ENCODE assay signal across 10 cellular contexts in genomic region chr1:232868793-232869491, GRCh38.
DNase-seq lines count a peak whose midpoint lies in the region; ATAC-seq and TF ChIP-seq lines count a peak whose summit lies in the region.
"Had no signal": no experiment of that assay in that cellular context is flagged by ENCODE, and none has a peak within 500 bp of the region (broad histone marks: within the 10 kb centered on the region; RNA-seq: fewer than 3 reads in every experiment).

No MANE protein-coding gene starts in this region.

- DNase-seq in H4 (ENCODE audit: low spot score) (peak; percentile 91), NCI-H226 (peak; percentile 80), chondrocyte (ENCODE audit: low spot score) (no peak), renal cortical epithelial cell (ENCODE audit: low read depth) (peak; percentile 94), DMS114 treated with DMSO at 0.1 percent for 48 hours (lab: John Stamatoyannopoulos, UW; ENCODE audit: unreplicated experiment) (no peak)

- no peaks in the 10 kb centered on the region for H3K36me3 Mint-ChIP-seq in chondrocyte (ENCODE audit: low read depth)
- H3K36me3 Mint-ChIP-seq: brain had no signal

- ATAC-seq in GM19463 (IDR thresholded peaks at IDR 0.05; ENCODE audit: unreplicated experiment) (no peak), HG02610 (IDR thresholded peaks at IDR 0.05; ENCODE audit: unreplicated experiment) (no peak), GM19328 (IDR thresholded peaks at IDR 0.05; ENCODE audit: unreplicated experiment) (no peak)

- H3K27me3 Mint-ChIP-seq in chondrocyte (ENCODE audit: low read depth) = no peaks in the 10 kb centered on the region

- H3K4me3 Mint-ChIP-seq in chondrocyte (ENCODE audit: unreplicated experiment) = no peak overlapping the region
- H3K4me3 Mint-ChIP-seq: brain, neural crest cell had no signal

- H3K27ac Mint-ChIP-seq in chondrocyte (ENCODE audit: unreplicated experiment) = peak overlapping the region; percentile 67

- no peaks in the 10 kb centered on the region for H3K9me3 Mint-ChIP-seq in chondrocyte (ENCODE audit: low read depth)

- peaks cover 10% of the 10 kb centered on the region for H3K4me1 Mint-ChIP-seq in chondrocyte (ENCODE audit: low read depth)

- TF ChIP-seq CTCF in chondrocyte (IDR thresholded peaks at IDR 0.05) = no peak

Comparison
In these comparisons a context has a peak if more than half of its experiments do, and no peak if none do; other contexts are left out.
1. DNase-seq: peak in H4 (single experiment), NCI-H226 (single experiment) and renal cortical epithelial cell (single experiment); none in chondrocyte (single experiment) and DMS114 treated with DMSO at 0.1 percent for 48 hours (single experiment).